ENCODE assay signal across 1 cellular context in the genomic region with DNA sequence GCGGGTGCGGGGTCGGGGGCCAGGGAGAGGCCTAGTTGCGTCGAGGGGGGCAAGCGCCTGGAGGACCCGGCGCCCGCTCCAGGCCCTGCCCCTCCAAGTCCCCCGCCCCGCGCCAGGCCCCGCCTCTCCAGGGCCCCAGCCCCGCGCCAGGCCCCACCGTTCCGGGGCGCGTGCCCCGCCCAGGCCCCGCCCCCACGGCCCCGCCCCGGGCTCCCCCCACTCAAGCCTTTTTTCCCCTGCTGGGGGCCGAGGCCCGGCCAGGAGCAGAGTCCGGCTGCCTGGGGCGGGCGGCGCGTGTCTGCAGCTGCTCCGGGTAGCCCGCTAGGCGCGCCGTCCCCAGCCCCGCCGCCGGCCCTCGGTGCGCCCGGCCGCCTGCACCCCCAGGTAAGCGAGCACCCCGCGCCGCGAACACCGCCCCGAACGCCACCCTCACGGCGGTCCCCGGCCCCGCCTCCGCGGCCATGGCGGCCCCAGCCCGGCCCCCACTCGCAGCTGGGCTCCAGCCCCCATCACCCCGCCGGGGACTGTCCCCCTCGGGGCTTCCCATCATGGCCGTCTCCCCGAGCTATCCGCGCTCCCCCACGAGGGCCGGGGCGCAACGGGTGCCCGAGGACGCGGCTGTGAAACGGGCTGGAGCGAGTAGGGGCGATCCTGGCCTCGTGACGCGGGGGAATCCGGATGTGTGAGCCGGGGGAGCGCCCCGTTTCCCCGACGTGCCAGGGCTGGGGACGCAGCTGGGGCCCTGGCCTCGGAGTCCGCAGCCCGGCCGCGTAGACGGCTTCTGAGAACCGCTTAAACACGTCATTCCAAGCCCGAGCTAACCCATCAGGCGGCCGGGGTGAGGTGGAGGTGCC.
TF ChIP-seq lines count a peak whose summit lies in the region.

A gene with protein sequence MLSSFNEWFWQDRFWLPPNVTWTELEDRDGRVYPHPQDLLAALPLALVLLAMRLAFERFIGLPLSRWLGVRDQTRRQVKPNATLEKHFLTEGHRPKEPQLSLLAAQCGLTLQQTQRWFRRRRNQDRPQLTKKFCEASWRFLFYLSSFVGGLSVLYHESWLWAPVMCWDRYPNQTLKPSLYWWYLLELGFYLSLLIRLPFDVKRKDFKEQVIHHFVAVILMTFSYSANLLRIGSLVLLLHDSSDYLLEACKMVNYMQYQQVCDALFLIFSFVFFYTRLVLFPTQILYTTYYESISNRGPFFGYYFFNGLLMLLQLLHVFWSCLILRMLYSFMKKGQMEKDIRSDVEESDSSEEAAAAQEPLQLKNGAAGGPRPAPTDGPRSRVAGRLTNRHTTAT (plus strand): TSS at position 260 of the 854 bp plus-strand sequence. CDS start 41,707 bp downstream, outside the sequence.

TF ChIP-seq in HepG2, 621 proteins besides CTCF, POLR2A, EP300 and RAD21 (continued from another document and continues in another):
- TF ChIP-seq, protein P1, sequence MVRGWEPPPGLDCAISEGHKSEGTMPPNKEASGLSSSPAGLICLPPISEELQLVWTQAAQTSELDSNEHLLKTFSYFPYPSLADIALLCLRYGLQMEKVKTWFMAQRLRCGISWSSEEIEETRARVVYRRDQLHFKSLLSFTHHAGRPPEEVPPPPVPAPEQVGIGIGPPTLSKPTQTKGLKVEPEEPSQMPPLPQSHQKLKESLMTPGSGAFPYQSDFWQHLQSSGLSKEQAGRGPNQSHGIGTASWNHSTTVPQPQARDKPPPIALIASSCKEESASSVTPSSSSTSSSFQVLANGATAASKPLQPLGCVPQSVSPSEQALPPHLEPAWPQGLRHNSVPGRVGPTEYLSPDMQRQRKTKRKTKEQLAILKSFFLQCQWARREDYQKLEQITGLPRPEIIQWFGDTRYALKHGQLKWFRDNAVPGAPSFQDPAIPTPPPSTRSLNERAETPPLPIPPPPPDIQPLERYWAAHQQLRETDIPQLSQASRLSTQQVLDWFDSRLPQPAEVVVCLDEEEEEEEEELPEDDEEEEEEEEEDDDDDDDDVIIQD (CRISPR knock-in tag; IDR thresholded peaks at IDR 0.05; ENCODE audit: low read depth), result no peak
- TF ChIP-seq, protein P2, sequence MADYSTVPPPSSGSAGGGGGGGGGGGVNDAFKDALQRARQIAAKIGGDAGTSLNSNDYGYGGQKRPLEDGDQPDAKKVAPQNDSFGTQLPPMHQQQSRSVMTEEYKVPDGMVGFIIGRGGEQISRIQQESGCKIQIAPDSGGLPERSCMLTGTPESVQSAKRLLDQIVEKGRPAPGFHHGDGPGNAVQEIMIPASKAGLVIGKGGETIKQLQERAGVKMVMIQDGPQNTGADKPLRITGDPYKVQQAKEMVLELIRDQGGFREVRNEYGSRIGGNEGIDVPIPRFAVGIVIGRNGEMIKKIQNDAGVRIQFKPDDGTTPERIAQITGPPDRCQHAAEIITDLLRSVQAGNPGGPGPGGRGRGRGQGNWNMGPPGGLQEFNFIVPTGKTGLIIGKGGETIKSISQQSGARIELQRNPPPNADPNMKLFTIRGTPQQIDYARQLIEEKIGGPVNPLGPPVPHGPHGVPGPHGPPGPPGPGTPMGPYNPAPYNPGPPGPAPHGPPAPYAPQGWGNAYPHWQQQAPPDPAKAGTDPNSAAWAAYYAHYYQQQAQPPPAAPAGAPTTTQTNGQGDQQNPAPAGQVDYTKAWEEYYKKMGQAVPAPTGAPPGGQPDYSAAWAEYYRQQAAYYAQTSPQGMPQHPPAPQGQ (CRISPR knock-in tag; IDR thresholded peaks at IDR 0.05; ENCODE audit: borderline replicate concordance), result no peak
- TF ChIP-seq ZNF160 (CRISPR knock-in tag; IDR thresholded peaks at IDR 0.05), result no peak; the same call in 1 of the 2 replicates
- TF ChIP-seq HOXA9 (CRISPR knock-in tag; IDR thresholded peaks at IDR 0.05; ENCODE audit: borderline replicate concordance), result no peak
- no peak for TF ChIP-seq MXD4 (CRISPR knock-in tag; IDR thresholded peaks at IDR 0.05)
- TF ChIP-seq GABPB1 (CRISPR knock-in tag; IDR thresholded peaks at IDR 0.05), result peak; percentile 50; the same call in 1 of the 2 replicates
- no peak for TF ChIP-seq GTF2F1 (IDR thresholded peaks at IDR 0.05; ENCODE audit: low read length)
- TF ChIP-seq SMAD1 (CRISPR knock-in tag; IDR thresholded peaks at IDR 0.05; ENCODE audit: borderline replicate concordance, low read depth), result no peak
- TF ChIP-seq ZNF230 (CRISPR knock-in tag; IDR thresholded peaks at IDR 0.05), result no peak
- no peak for TF ChIP-seq ZNF17 (CRISPR knock-in tag; IDR thresholded peaks at IDR 0.05)
- TF ChIP-seq NFE2L2 (IDR thresholded peaks at IDR 0.05; ENCODE audit: low read length), result no peak
- TF ChIP-seq ZNF383 (CRISPR knock-in tag; IDR thresholded peaks at IDR 0.05; ENCODE audit: borderline replicate concordance), result no peak
- no peak for TF ChIP-seq ATRX (CRISPR knock-in tag; IDR thresholded peaks at IDR 0.05; ENCODE audit: borderline replicate concordance)
- TF ChIP-seq ZNF777 (CRISPR knock-in tag; IDR thresholded peaks at IDR 0.05), result peak; percentile 92
- TF ChIP-seq ZSCAN12 (CRISPR knock-in tag; IDR thresholded peaks at IDR 0.05), result no peak
- no peak for TF ChIP-seq JUN (CRISPR knock-in tag; IDR thresholded peaks at IDR 0.05)
- no peak for TF ChIP-seq ZNF720 (CRISPR knock-in tag; IDR thresholded peaks at IDR 0.05)
- TF ChIP-seq ZZZ3 (CRISPR knock-in tag; IDR thresholded peaks at IDR 0.05; ENCODE audit: borderline replicate concordance), result no peak
- TF ChIP-seq ZNF124 (CRISPR knock-in tag; IDR thresholded peaks at IDR 0.05), result no peak
- no peak for TF ChIP-seq ZMYM4 (CRISPR knock-in tag; IDR thresholded peaks at IDR 0.05)
- no peak for TF ChIP-seq MIER3 (CRISPR knock-in tag; IDR thresholded peaks at IDR 0.05; ENCODE audit: borderline replicate concordance)
- TF ChIP-seq, protein P3, sequence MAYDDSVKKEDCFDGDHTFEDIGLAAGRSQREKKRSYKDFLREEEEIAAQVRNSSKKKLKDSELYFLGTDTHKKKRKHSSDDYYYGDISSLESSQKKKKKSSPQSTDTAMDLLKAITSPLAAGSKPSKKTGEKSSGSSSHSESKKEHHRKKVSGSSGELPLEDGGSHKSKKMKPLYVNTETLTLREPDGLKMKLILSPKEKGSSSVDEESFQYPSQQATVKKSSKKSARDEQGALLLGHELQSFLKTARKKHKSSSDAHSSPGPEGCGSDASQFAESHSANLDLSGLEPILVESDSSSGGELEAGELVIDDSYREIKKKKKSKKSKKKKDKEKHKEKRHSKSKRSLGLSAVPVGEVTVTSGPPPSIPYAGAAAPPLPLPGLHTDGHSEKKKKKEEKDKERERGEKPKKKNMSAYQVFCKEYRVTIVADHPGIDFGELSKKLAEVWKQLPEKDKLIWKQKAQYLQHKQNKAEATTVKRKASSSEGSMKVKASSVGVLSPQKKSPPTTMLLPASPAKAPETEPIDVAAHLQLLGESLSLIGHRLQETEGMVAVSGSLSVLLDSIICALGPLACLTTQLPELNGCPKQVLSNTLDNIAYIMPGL (CRISPR knock-in tag; IDR thresholded peaks at IDR 0.05; ENCODE audit: borderline replicate concordance in 1 of 2, low read depth in 1 of 2), result peak in 1 of 2 experiments; percentile 16; a peak in 2 of 4 replicates
- TF ChIP-seq, protein P4, sequence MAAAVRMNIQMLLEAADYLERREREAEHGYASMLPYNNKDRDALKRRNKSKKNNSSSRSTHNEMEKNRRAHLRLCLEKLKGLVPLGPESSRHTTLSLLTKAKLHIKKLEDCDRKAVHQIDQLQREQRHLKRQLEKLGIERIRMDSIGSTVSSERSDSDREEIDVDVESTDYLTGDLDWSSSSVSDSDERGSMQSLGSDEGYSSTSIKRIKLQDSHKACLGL (CRISPR knock-in tag; IDR thresholded peaks at IDR 0.05), result no peak
- no peak for TF ChIP-seq TOE1 (CRISPR knock-in tag; IDR thresholded peaks at IDR 0.05)
- TF ChIP-seq ZBTB42 (CRISPR knock-in tag; IDR thresholded peaks at IDR 0.05), result 0 out of 2 replicates have a peak, but pooled peaks have one; percentile 41
- TF ChIP-seq NPAS2 (CRISPR knock-in tag; IDR thresholded peaks at IDR 0.05; ENCODE audit: borderline replicate concordance), result no peak
- no peak for TF ChIP-seq ZNF329 (CRISPR knock-in tag; IDR thresholded peaks at IDR 0.05; ENCODE audit: low read depth)
- TF ChIP-seq ZNF431 (CRISPR knock-in tag; IDR thresholded peaks at IDR 0.05; ENCODE audit: borderline replicate concordance, low read depth), result no peak; the same call in 1 of the 2 replicates
- TF ChIP-seq, protein P5, sequence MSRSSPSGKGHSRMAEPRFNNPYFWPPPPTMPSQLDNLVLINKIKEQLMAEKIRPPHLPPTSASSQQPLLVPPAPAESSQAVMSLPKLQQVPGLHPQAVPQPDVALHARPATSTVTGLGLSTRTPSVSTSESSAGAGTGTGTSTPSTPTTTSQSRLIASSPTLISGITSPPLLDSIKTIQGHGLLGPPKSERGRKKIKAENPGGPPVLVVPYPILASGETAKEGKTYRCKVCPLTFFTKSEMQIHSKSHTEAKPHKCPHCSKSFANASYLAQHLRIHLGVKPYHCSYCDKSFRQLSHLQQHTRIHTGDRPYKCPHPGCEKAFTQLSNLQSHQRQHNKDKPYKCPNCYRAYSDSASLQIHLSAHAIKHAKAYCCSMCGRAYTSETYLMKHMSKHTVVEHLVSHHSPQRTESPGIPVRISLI (CRISPR knock-in tag; IDR thresholded peaks at IDR 0.05; ENCODE audit: borderline replicate concordance), result no peak
- no peak for TF ChIP-seq ZNF878 (CRISPR knock-in tag; IDR thresholded peaks at IDR 0.05)
- no peak for TF ChIP-seq KLF6 (CRISPR knock-in tag; IDR thresholded peaks at IDR 0.05)
- no peak for TF ChIP-seq NONO (IDR thresholded peaks at IDR 0.05)
- no peak; the same call in 1 of the 2 replicates for TF ChIP-seq NONO (CRISPR knock-in tag; conservative IDR thresholded peaks at IDR 0.05)
- TF ChIP-seq, protein P6, sequence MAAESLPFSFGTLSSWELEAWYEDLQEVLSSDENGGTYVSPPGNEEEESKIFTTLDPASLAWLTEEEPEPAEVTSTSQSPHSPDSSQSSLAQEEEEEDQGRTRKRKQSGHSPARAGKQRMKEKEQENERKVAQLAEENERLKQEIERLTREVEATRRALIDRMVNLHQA (CRISPR knock-in tag; IDR thresholded peaks at IDR 0.05), result no peak
- no peak for TF ChIP-seq ZSCAN22 (CRISPR knock-in tag; IDR thresholded peaks at IDR 0.05)
- no peak; the same call in 1 of the 2 replicates for TF ChIP-seq ZNF30 (CRISPR knock-in tag; IDR thresholded peaks at IDR 0.05)
- TF ChIP-seq HMG20A (CRISPR knock-in tag; IDR thresholded peaks at IDR 0.05; ENCODE audit: borderline replicate concordance), result no peak
- no peak for TF ChIP-seq ZNF460 (CRISPR knock-in tag; IDR thresholded peaks at IDR 0.05; ENCODE audit: borderline replicate concordance)
- TF ChIP-seq, protein P7, sequence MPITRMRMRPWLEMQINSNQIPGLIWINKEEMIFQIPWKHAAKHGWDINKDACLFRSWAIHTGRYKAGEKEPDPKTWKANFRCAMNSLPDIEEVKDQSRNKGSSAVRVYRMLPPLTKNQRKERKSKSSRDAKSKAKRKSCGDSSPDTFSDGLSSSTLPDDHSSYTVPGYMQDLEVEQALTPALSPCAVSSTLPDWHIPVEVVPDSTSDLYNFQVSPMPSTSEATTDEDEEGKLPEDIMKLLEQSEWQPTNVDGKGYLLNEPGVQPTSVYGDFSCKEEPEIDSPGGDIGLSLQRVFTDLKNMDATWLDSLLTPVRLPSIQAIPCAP (CRISPR knock-in tag; IDR thresholded peaks at IDR 0.05; ENCODE audit: low read depth), result no peak
- no peak for TF ChIP-seq BCL6 (CRISPR knock-in tag; IDR thresholded peaks at IDR 0.05)
- no peak for TF ChIP-seq ZNF136 (CRISPR knock-in tag; IDR thresholded peaks at IDR 0.05; ENCODE audit: low read depth)
- TF ChIP-seq, protein P8, sequence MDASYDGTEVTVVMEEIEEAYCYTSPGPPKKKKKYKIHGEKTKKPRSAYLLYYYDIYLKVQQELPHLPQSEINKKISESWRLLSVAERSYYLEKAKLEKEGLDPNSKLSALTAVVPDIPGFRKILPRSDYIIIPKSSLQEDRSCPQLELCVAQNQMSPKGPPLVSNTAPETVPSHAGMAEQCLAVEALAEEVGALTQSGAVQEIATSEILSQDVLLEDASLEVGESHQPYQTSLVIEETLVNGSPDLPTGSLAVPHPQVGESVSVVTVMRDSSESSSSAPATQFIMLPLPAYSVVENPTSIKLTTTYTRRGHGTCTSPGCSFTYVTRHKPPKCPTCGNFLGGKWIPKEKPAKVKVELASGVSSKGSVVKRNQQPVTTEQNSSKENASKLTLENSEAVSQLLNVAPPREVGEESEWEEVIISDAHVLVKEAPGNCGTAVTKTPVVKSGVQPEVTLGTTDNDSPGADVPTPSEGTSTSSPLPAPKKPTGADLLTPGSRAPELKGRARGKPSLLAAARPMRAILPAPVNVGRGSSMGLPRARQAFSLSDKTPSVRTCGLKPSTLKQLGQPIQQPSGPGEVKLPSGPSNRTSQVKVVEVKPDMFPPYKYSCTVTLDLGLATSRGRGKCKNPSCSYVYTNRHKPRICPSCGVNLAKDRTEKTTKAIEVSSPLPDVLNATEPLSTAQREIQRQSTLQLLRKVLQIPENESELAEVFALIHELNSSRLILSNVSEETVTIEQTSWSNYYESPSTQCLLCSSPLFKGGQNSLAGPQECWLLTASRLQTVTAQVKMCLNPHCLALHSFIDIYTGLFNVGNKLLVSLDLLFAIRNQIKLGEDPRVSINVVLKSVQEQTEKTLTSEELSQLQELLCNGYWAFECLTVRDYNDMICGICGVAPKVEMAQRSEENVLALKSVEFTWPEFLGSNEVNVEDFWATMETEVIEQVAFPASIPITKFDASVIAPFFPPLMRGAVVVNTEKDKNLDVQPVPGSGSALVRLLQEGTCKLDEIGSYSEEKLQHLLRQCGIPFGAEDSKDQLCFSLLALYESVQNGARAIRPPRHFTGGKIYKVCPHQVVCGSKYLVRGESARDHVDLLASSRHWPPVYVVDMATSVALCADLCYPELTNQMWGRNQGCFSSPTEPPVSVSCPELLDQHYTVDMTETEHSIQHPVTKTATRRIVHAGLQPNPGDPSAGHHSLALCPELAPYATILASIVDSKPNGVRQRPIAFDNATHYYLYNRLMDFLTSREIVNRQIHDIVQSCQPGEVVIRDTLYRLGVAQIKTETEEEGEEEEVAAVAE (CRISPR knock-in tag; IDR thresholded peaks at IDR 0.05; ENCODE audit: borderline replicate concordance), result no peak
- TF ChIP-seq ZNF382 (CRISPR knock-in tag; IDR thresholded peaks at IDR 0.05; ENCODE audit: borderline replicate concordance), result no peak
- TF ChIP-seq ELF1 (CRISPR knock-in tag; IDR thresholded peaks at IDR 0.05), result no peak
- TF ChIP-seq, protein P9, sequence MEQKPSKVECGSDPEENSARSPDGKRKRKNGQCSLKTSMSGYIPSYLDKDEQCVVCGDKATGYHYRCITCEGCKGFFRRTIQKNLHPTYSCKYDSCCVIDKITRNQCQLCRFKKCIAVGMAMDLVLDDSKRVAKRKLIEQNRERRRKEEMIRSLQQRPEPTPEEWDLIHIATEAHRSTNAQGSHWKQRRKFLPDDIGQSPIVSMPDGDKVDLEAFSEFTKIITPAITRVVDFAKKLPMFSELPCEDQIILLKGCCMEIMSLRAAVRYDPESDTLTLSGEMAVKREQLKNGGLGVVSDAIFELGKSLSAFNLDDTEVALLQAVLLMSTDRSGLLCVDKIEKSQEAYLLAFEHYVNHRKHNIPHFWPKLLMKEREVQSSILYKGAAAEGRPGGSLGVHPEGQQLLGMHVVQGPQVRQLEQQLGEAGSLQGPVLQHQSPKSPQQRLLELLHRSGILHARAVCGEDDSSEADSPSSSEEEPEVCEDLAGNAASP (CRISPR knock-in tag; IDR thresholded peaks at IDR 0.05; ENCODE audit: borderline replicate concordance), result no peak
- TF ChIP-seq, protein P10, sequence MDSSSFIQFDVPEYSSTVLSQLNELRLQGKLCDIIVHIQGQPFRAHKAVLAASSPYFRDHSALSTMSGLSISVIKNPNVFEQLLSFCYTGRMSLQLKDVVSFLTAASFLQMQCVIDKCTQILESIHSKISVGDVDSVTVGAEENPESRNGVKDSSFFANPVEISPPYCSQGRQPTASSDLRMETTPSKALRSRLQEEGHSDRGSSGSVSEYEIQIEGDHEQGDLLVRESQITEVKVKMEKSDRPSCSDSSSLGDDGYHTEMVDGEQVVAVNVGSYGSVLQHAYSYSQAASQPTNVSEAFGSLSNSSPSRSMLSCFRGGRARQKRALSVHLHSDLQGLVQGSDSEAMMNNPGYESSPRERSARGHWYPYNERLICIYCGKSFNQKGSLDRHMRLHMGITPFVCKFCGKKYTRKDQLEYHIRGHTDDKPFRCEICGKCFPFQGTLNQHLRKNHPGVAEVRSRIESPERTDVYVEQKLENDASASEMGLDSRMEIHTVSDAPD (CRISPR knock-in tag; IDR thresholded peaks at IDR 0.05), result no peak
